26 cellular contexts compared by ENCODE assay signal in the genomic region with DNA sequence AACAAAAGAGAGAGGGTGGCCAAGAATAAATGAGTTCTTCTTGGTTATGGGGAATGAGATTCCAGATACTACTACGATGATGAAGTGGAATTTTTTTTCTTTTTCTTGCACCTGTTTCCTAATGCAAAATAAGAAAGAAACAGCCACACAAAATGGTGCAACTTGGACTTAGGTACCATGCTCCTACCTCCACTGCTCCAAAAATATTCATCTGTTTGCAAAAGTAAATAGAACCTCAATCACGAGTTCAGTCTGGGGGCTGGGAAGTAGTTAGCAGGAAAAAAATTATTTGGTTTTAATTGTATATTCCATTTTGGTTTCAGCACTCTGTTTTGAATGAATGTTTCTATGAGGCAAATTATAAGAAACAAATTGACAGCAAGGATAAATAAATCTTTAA.
"Had no signal": no experiment of that assay in that cellular context is flagged by ENCODE, and none has a peak within 500 bp of the region (broad histone marks: within the 10 kb centered on the region; RNA-seq: fewer than 3 reads in every experiment).

No MANE protein-coding gene starts in this region.

- H3K36me3 ChIP-seq: left lung, neural progenitor cell, neutrophil, right atrium auricular region, stomach, thyroid gland, transverse colon, upper lobe of left lung, vagina had no signal

- H3K9me3 ChIP-seq: left lung, neutrophil, right atrium auricular region, stomach, testis, thyroid gland, transverse colon, upper lobe of left lung, vagina had no signal

- DNase-seq: kidney glomerular epithelial cell; left cardiac atrium; left lung; mesendoderm; naive B cell; natural killer cell; nephron progenitor cell; occipital lobe; stimulated activated CD4-positive, alpha-beta T cell treated with anti-CD3 and anti-CD28 coated beads, Interleukin-12 subunit alpha, Interleukin-12 subunit beta, amount 100 ng/mL, for 4 hours; stimulated activated CD4-positive, alpha-beta T cell treated with anti-CD3 and anti-CD28 coated beads, Interleukin-15, amount 100 ng/mL, for 24 hours; stimulated activated CD4-positive, alpha-beta T cell treated with anti-CD3 and anti-CD28 coated beads, Interleukin-2, amount 100 ng/mL, for 24 hours; stimulated activated CD4-positive, alpha-beta T cell treated with anti-CD3 and anti-CD28 coated beads, Interleukin-4, amount 100 ng/mL, for 1 hour; stimulated activated naive B cell treated with anti-CD40 and anti-IgM and Interleukin-4, amounts not matched to agents 10 μg/mL and 1 μg/mL and 100 μg/mL, for 72 hours; stimulated activated naive CD8-positive, alpha-beta T cell treated with anti-CD3 and anti-CD28 coated beads, Interleukin-15, Interleukin-2, amounts not matched to agents 100 U/mL and 50 U/mL, for 24 hours; stomach; testis; thyroid gland; transverse colon; upper lobe of left lung had no signal

- H3K4me3 ChIP-seq: left lung, lung, neural progenitor cell, right atrium auricular region, skin epidermis, stomach, testis, thyroid gland, transverse colon, upper lobe of left lung, vagina had no signal

- H3K27me3 ChIP-seq: left lung, neural progenitor cell, neutrophil, right atrium auricular region, stomach, testis, thyroid gland, transverse colon, upper lobe of left lung, vagina had no signal

- H3K27ac ChIP-seq: left lung, neural progenitor cell, neutrophil, right atrium auricular region, skin epidermis, stomach, testis, thyroid gland, transverse colon, upper lobe of left lung, vagina had no signal

- ATAC-seq: left cardiac atrium; left lung; natural killer cell; sciatic nerve; stimulated activated naive B cell treated with anti-CD40 and anti-IgM and Interleukin-4, amounts not matched to agents 10 μg/mL and 1 μg/mL and 100 μg/mL, for 72 hours; stimulated activated naive CD8-positive, alpha-beta T cell treated with anti-CD3 and anti-CD28 coated beads, Interleukin-15, Interleukin-2, amounts not matched to agents 100 U/mL and 50 U/mL, for 24 hours had no signal

- H3K4me1 ChIP-seq: left lung, right atrium auricular region, stomach, testis, thyroid gland, transverse colon, upper lobe of left lung, vagina had no signal
